8 cellular contexts compared by ENCODE assay signal in the genomic region with DNA sequence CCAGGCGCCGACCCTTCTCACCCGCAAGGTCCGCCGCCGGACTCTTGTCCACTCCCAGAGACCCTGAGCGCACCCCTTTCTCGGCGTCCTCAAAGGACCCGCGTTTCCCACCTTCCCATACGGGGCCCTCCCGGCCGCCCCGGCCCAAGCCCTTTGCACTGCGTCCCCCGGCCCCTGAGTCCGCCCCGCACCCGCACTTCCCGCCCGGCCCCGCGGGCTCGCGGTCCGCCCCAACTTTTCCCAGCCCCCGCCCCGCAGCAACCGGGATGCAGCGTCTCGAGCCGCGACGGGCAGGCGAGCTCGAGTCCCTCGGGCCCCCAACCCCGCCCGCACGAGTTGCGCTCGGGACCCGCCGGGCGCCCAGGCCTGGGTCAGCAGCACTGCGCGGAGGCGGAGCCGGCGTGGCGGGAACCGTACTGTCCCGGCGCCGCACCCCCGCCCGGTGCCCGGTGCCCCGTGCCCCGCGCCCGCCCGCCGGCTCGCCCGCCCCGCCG. TPM values are rescaled to one million over a fixed set of nuclear protein-coding genes. Genes with fewer than 3 reads are reported as not detected.
DNase-seq lines count a peak whose midpoint lies in the region; ATAC-seq and TF ChIP-seq lines count a peak whose summit lies in the region.

No MANE protein-coding gene starts in this region.

- H3K36me3 ChIP-seq in mesodermal cell (ENCODE audit: control insufficient read depth, insufficient read depth, low read length) (no peaks in the 10 kb centered on the region), vagina (no peaks in the 10 kb centered on the region)

- H3K27ac ChIP-seq in cingulate gyrus (ENCODE audit: low read depth, low read length): peak overlapping the region; percentile 69
- peak overlapping the region; percentile 81 for H3K27ac ChIP-seq in mesodermal cell (ENCODE audit: low read depth, low read length, severe bottlenecking)
- peak overlapping the region; percentile 81 for H3K27ac ChIP-seq in vagina

- TF ChIP-seq CTCF in LNCaP clone FGC (IDR thresholded peaks at IDR 0.05; ENCODE audit: control insufficient read depth, extremely low read depth, insufficient read depth) (no peak), vagina (IDR thresholded peaks at IDR 0.05) (no peak)

- 0 to 1% methylated on average over 24 to 32 of the region's 69 CpGs for WGBS in mesodermal cell (ENCODE audit: insufficient coverage in 2 of 2), 2 experiments

- intact Hi-C loops in vagina (cut with DNase I): no loop called here

- H3K4me1 ChIP-seq in mesodermal cell (ENCODE audit: control insufficient read depth, insufficient read depth, low read length, poor library complexity, severe bottlenecking) (peaks cover 5% of the 10 kb centered on the region), vagina (peaks cover 16% of the 10 kb centered on the region)

- no peaks in the 10 kb centered on the region for H3K27me3 ChIP-seq in vagina

- H3K9me3 ChIP-seq in mesodermal cell (ENCODE audit: control insufficient read depth, low read length) (no peaks in the 10 kb centered on the region), vagina (no peaks in the 10 kb centered on the region)

- ATAC-seq in GM18499 (IDR thresholded peaks at IDR 0.05; ENCODE audit: insufficient read depth, unreplicated experiment): peak; percentile 17
- peak; percentile 41 for ATAC-seq in GM21825 (IDR thresholded peaks at IDR 0.05; ENCODE audit: unreplicated experiment)

- TF ChIP-seq POLR2A in vagina (IDR thresholded peaks at IDR 0.05): no peak

- H3K4me3 ChIP-seq in LNCaP clone FGC (ENCODE audit: low read depth, low read length) (peak overlapping the region; percentile 66), mesodermal cell (ENCODE audit: extremely low read depth, insufficient read depth, low read length, poor library complexity, severe bottlenecking) (peak overlapping the region; percentile 66), vagina (peak overlapping the region; percentile 66 to 76)

- DNase-seq in LNCaP clone FGC (ENCODE audit: low read depth): no peak
- no peak for DNase-seq in vagina (ENCODE audit: extremely low spot score in 2 of 2)
- DNase-seq in GM03348 (ENCODE audit: low spot score): no peak
- DNase-seq in SKM-1 treated with dmso at 0.1 percent for 144 hours (lab: John Stamatoyannopoulos, UW; ENCODE audit: unreplicated experiment): no peak

RNA-seq across cellular contexts. Expression of a gene that starts 0.4 kb away (rescaled TPM):
- 26.9 TPM for polyA plus RNA-seq in mesodermal cell (2013, experiment 1 of 2)
- polyA plus RNA-seq in mesodermal cell (2013, experiment 2 of 2): 21.3 TPM
- total RNA-seq in vagina: 9.6 TPM
